In genomic region chr11:46588131-46588530, GRCh38 we compare ENCODE assay signal across 18 cellular contexts.
"Had no signal": no experiment of that assay in that cellular context is flagged by ENCODE, and none has a peak within 500 bp of the region (broad histone marks: within the 10 kb centered on the region; RNA-seq: fewer than 3 reads in every experiment).

No MANE protein-coding gene starts in this region.

- H3K27ac Mint-ChIP-seq: type B pancreatic cell had no signal

- H3K27me3 ChIP-seq: hepatocyte, right lobe of liver, spleen, stomach had no signal

- H3K9me3 ChIP-seq: psoas muscle, right lobe of liver, spleen, stomach had no signal

- H3K9ac ChIP-seq: parathyroid adenoma had no signal

- DNase-seq: effector memory CD4-positive, alpha-beta T cell; head of caudate nucleus; naive thymus-derived CD4-positive, alpha-beta T cell; nephron progenitor cell; psoas muscle; retina; right lobe of liver; spleen; stimulated activated CD4-positive, alpha-beta T cell treated with anti-CD3 and anti-CD28 coated beads, Interleukin-15, amount 100 ng/mL, for 24 hours; stimulated activated CD4-positive, alpha-beta T cell treated with anti-CD3 and anti-CD28 coated beads, Interleukin-1b, Interleukin-23, amount 100 ng/mL, for 48 hours; stimulated activated CD4-positive, alpha-beta T cell treated with anti-CD3 and anti-CD28 coated beads, Interleukin-4, amount 100 ng/mL, for 4 hours; stimulated activated naive CD4-positive, alpha-beta T cell; stomach; substantia nigra had no signal

- H3K36me3 ChIP-seq: right lobe of liver, stomach had no signal

- H3K4me2 ChIP-seq: hepatocyte had no signal

- H3K4me3 Mint-ChIP-seq: nephron progenitor cell, type B pancreatic cell had no signal

- H3K9me3 Mint-ChIP-seq: naive thymus-derived CD4-positive, alpha-beta T cell; type B pancreatic cell had no signal

- H3K27me3 Mint-ChIP-seq: naive thymus-derived CD4-positive, alpha-beta T cell; type B pancreatic cell had no signal

- H3K4me3 ChIP-seq: hepatocyte, psoas muscle, right lobe of liver, spleen, stomach had no signal

- H2AFZ ChIP-seq: hepatocyte, parathyroid adenoma had no signal

- ATAC-seq: esophagus mucosa; naive thymus-derived CD4-positive, alpha-beta T cell; psoas muscle; right lobe of liver had no signal

- H3K27ac ChIP-seq: hepatocyte, parathyroid adenoma, psoas muscle, right lobe of liver, stomach had no signal
